In genomic region chr12:33588082-33588712, GRCh38 we compare ENCODE assay signal across 10 cellular contexts.
A peak's percentile ranks its signal among the peaks of the same experiment; 100 is the strongest.
DNase-seq lines count a peak whose midpoint lies in the region; ATAC-seq, FAIRE-seq and TF ChIP-seq lines count a peak whose summit lies in the region.
"Had no signal": no experiment of that assay in that cellular context is flagged by ENCODE, and none has a peak within 500 bp of the region (broad histone marks: within the 10 kb centered on the region; RNA-seq: fewer than 3 reads in every experiment).

No MANE protein-coding gene starts in this region.

- 7 to 47% (median 28%) methylated on average over 3 of the region's 3 CpGs for WGBS in small intestine, 3 donors

- H3K4me3 ChIP-seq in ACC112 (ENCODE audit: low read depth, low read length) (peak overlapping the region; percentile 68), epithelial cell of proximal tubule (ENCODE audit: low read depth, low read length) (no peak overlapping the region), small intestine (ENCODE audit: low read depth in 1 of 2, low read length in 2 of 2) (no peak overlapping the region)
- H3K4me3 ChIP-seq: BLaER1 had no signal

- no peaks in the 10 kb centered on the region for H3K79me2 ChIP-seq in ACC112 (ENCODE audit: control insufficient read depth, insufficient read depth, low read length, unreplicated experiment)
- H3K79me2 ChIP-seq: parathyroid adenoma had no signal

- H3K27ac ChIP-seq in ACC112 (ENCODE audit: low read depth, low read length) (peak overlapping the region; percentile 94), small intestine (ENCODE audit: low read depth in 1 of 2, low read length in 1 of 2) (no peak overlapping the region)
- H3K27ac ChIP-seq: BLaER1, parathyroid adenoma had no signal

- no peaks in the 10 kb centered on the region for H3K9me3 ChIP-seq in small intestine (ENCODE audit: control insufficient read depth, low read depth)
- H3K9me3 ChIP-seq: BLaER1 had no signal

- peak overlapping the region; percentile 58 for H2AFZ ChIP-seq in ACC112 (ENCODE audit: low read length, unreplicated experiment)
- H2AFZ ChIP-seq: parathyroid adenoma had no signal

- intact Hi-C loops in posterior vena cava (cut with DNase I) = no loop called here

- no peak for FAIRE-seq in small intestine (lab: Jason Lieb, UNC)

- DNase-seq in KG1 (lab: John Stamatoyannopoulos, UW) (peak; percentile 10), epithelial cell of proximal tubule (ENCODE audit: low read depth) (peak; percentile 37), small intestine (peak; percentile 58), NCI-H345 (lab: John Stamatoyannopoulos, UW) (no peak), posterior vena cava (ENCODE audit: low spot score) (no peak)
- no peak for DNase-seq in activated CD4-positive, CD25-positive, alpha-beta regulatory T cell treated with anti-CD3 and anti-CD28 coated beads, Interleukin-2, amount 50 U/mL, for 72 hours

- H3K4me1 ChIP-seq in ACC112 (ENCODE audit: control insufficient read depth, insufficient read depth, low read length, unreplicated experiment) (peaks cover 26% of the 10 kb centered on the region), small intestine (ENCODE audit: control insufficient read depth in 2 of 2, insufficient read depth in 1 of 2, low read depth in 1 of 2, low read length in 1 of 2) (no peaks in the 10 kb centered on the region)
- H3K4me1 ChIP-seq: BLaER1, parathyroid adenoma had no signal

- TF ChIP-seq CTCF in epithelial cell of proximal tubule (conservative IDR thresholded peaks at IDR 0.05; ENCODE audit: low read depth, low read length) = no peak

- ATAC-seq in GM21717 (IDR thresholded peaks at IDR 0.05; ENCODE audit: unreplicated experiment) = peak; percentile 89

- H3K27me3 ChIP-seq in ACC112 (ENCODE audit: insufficient read depth, low read length) = no peaks in the 10 kb centered on the region
- H3K27me3 ChIP-seq in small intestine (ENCODE audit: control insufficient read depth in 2 of 2, insufficient read depth in 2 of 2, low read length in 2 of 2) = no peaks in the 10 kb centered on the region
- H3K27me3 ChIP-seq: BLaER1 had no signal

- H3K36me3 ChIP-seq in ACC112 (ENCODE audit: insufficient read depth, low read length) = no peaks in the 10 kb centered on the region
- H3K36me3 ChIP-seq in small intestine (ENCODE audit: control insufficient read depth in 2 of 2, insufficient read depth in 2 of 2, low read length in 2 of 2) = no peaks in the 10 kb centered on the region
- H3K36me3 ChIP-seq: BLaER1 had no signal

Comparison
In these comparisons a context has a peak if more than half of its experiments do, and no peak if none do; other contexts are left out.
1. DNase-seq: peak in KG1 (single experiment), epithelial cell of proximal tubule (single experiment) and small intestine (single experiment); none in NCI-H345 (single experiment), activated CD4-positive, CD25-positive, alpha-beta regulatory T cell treated with anti-CD3 and anti-CD28 coated beads, Interleukin-2, amount 50 U/mL, for 72 hours (single experiment) and posterior vena cava (single experiment).